Comparison of ENCODE assay signal across 7 cellular contexts in the genomic region with DNA sequence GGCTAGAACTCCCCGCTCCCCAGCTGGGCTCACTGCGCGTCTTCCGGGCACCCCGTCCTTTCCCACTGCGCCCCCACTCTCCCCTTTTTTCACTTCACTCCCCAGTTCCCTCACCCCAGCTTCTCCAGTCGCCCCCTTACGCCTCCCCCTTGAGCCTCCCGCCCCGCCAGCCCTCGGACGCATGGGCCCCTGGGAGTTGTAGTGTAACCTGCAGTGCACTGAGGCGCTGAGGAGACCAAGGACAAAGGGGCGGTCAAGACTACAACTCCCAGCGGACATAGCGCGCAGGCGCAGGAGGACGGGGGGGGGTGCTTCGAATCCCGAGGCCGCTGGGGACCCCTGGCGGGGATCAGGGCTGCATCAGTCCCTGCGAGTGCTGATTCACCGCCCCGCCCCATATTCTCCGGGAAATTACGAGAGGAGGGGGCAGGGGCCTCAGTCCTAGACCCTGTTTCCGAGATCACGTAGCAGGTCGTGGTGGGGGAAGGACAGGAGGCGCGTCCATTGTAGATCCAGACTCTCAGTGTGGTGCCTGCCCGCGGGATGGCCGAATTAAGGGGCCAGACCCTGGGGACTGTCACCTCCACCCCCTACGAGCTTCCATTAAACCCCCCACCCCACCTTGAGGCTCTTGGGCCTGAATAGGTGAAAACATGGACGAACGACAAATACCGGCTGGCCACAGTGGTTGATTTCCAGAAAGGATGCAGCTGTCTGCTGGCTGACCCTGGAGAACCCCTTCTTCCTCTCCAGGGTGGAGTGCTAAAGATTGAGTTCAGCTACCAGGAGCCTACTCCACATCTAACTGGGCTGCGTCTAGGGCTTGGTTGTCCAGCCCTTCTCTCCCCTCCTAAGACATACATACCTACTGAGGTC. TPM values are rescaled to one million over a fixed set of nuclear protein-coding genes. Genes with fewer than 3 reads are reported as not detected.
A peak's percentile ranks its signal among the peaks of the same experiment; 100 is the strongest.
DNase-seq lines count a peak whose midpoint lies in the region; ATAC-seq, FAIRE-seq and TF ChIP-seq lines count a peak whose summit lies in the region.

No MANE protein-coding gene starts in this region.

- ATAC-seq in GM18505 (IDR thresholded peaks at IDR 0.05; ENCODE audit: unreplicated experiment) (peak; percentile 84), HG02981 (IDR thresholded peaks at IDR 0.05; ENCODE audit: unreplicated experiment) (peak; percentile 88)

- TF ChIP-seq CTCF in astrocyte (IDR thresholded peaks at IDR 0.05; ENCODE audit: insufficient read depth, low read depth, low read length) = peak; percentile 62

- H3K4me3 ChIP-seq in astrocyte (ENCODE audit: insufficient read depth, low read depth, low read length) = peak overlapping the region; percentile 95
- peak overlapping the region; percentile 92 for H3K4me3 ChIP-seq in rectal smooth muscle tissue (ENCODE audit: low read length)

- peaks cover 22% of the 10 kb centered on the region for H3K4me1 Mint-ChIP-seq in astrocyte (ENCODE audit: low read depth, unreplicated experiment)

- TF ChIP-seq POLR2A in GM18505 (IDR thresholded peaks at IDR 0.05; ENCODE audit: borderline replicate concordance, extremely low read depth, insufficient read depth, insufficient read length) = peak; percentile 17

- H4K20me1 ChIP-seq in astrocyte (ENCODE audit: insufficient read depth, low read length) = peaks cover 38% of the 10 kb centered on the region

- H2AFZ ChIP-seq in astrocyte (ENCODE audit: low read depth, low read length) = peak overlapping the region; percentile 90

- H3K36me3 ChIP-seq in astrocyte (ENCODE audit: insufficient read depth, low read length) (peaks cover 16% of the 10 kb centered on the region), rectal smooth muscle tissue (ENCODE audit: control insufficient read depth, insufficient read depth, low read length) (no peaks in the 10 kb centered on the region)

- H3K4me1 ChIP-seq in astrocyte (ENCODE audit: insufficient read depth, low read length) (peaks cover 23% of the 10 kb centered on the region), rectal smooth muscle tissue (ENCODE audit: control insufficient read depth, insufficient read depth, low read length) (peaks cover 11% of the 10 kb centered on the region)

- H3K27ac Mint-ChIP-seq in astrocyte (ENCODE audit: unreplicated experiment) = peak overlapping the region; percentile 97

- no peaks in the 10 kb centered on the region for H3K9me3 ChIP-seq in astrocyte (ENCODE audit: insufficient read depth, low read depth, low read length)

- H3K27ac ChIP-seq in astrocyte (ENCODE audit: low read depth, low read length) (peak overlapping the region; percentile 99), rectal smooth muscle tissue (ENCODE audit: low read depth, low read length) (peak overlapping the region; percentile 99)

- no peaks in the 10 kb centered on the region for H3K27me3 Mint-ChIP-seq in astrocyte (ENCODE audit: low read depth, unreplicated experiment)

- peak overlapping the region; percentile 83 for H3K4me3 Mint-ChIP-seq in astrocyte (ENCODE audit: unreplicated experiment)

- DNase-seq in NCI-H1930 (lab: John Stamatoyannopoulos, UW) = peak; percentile 100
- DNase-seq in T-helper 22 cell (ENCODE audit: low read depth) = peak; percentile 91
- DNase-seq in astrocyte (ENCODE audit: low read depth) = peak; percentile 95
- DNase-seq in hepatic stellate cell (ENCODE audit: low spot score) = peak; percentile 97

- no peaks in the 10 kb centered on the region for H3K9me3 Mint-ChIP-seq in astrocyte (ENCODE audit: unreplicated experiment)

- peak overlapping the region; percentile 94 for H3K4me2 ChIP-seq in astrocyte (ENCODE audit: low read length)

- H3K9ac ChIP-seq in astrocyte (ENCODE audit: low read length) (peak overlapping the region; percentile 95), rectal smooth muscle tissue (ENCODE audit: low read length) (peak overlapping the region; percentile 88)

- no peak for FAIRE-seq in astrocyte (lab: Jason Lieb, UNC)

- H3K79me2 ChIP-seq in astrocyte (ENCODE audit: insufficient read depth, low read length) = peaks cover 45% of the 10 kb centered on the region

- H3K27me3 ChIP-seq in astrocyte (ENCODE audit: insufficient read depth, low read length) (no peaks in the 10 kb centered on the region), rectal smooth muscle tissue (ENCODE audit: control insufficient read depth, insufficient read depth, low read length) (no peaks in the 10 kb centered on the region)

- peaks cover 18% of the 10 kb centered on the region for H3K36me3 Mint-ChIP-seq in astrocyte (ENCODE audit: low read depth, unreplicated experiment)

RNA-seq across cellular contexts. Expression of a gene that starts 0.6 kb away (rescaled TPM):
- total RNA-seq in astrocyte = 344 and 351 TPM in 2 replicates

RNA-seq across cellular contexts. Expression of a gene that starts 50.1 kb away (rescaled TPM):
- total RNA-seq in astrocyte = 6.0 and 7.4 TPM in 2 replicates

RNA-seq across cellular contexts. Expression of a gene that starts 56.9 kb away (rescaled TPM):
- total RNA-seq in astrocyte = 933 and 1,069 TPM in 2 replicates

Comparison
In these comparisons a context has a peak if more than half of its experiments do, and no peak if none do; other contexts are left out.
1. Peak in every context shown above with its lines: DNase-seq, ATAC-seq, H3K4me3 ChIP-seq and H3K27ac ChIP-seq.